Comparison of ENCODE assay signal across 27 cellular contexts in the genomic region with DNA sequence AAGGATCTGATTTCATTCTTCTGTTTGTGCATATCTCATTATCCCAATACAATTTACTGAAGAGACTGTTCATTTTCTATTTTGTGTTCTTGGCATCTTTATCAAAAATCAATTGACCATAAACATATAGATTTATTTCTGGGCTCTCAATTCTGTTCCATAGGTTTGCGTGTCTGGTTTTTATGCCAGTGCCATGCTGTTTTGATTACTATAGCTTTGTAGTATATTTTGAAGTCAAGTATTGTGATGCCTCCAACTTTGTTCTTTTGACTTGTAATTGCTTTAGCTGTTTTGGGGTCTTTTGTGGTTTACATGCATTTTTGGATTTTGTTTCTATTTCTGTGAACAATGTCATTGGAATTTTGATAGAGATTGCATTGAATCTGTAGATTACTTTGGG.
"Had no signal": no experiment of that assay in that cellular context is flagged by ENCODE, and none has a peak within 500 bp of the region (broad histone marks: within the 10 kb centered on the region; RNA-seq: fewer than 3 reads in every experiment).

No MANE protein-coding gene starts in this region.

- H3K36me3 ChIP-seq: neutrophil, pancreas, prostate gland, right lobe of liver, sigmoid colon, stomach, thoracic aorta, thyroid gland, tibial nerve, upper lobe of left lung, vagina had no signal

- H3K27ac Mint-ChIP-seq: natural killer cell treated with Interleukin-12 subunit alpha and Interleukin-12 subunit beta and Interleukin-15 and Interleukin-18, amount 100 ng/mL, for 72 hours; nephron progenitor cell; stimulated activated effector memory CD8-positive, alpha-beta T cell treated with anti-CD3 and anti-CD28 coated beads, Interleukin-12 subunit alpha, Interleukin-12 subunit beta, amount 100 ng/mL, for 72 hours; stimulated activated naive B cell treated with anti-CD40 and anti-IgM and Interleukin-4, amounts not matched to agents 10 μg/mL and 1 μg/mL and 100 μg/mL, for 72 hours; stimulated activated naive CD8-positive, alpha-beta T cell treated with anti-CD3 and anti-CD28 coated beads, Interleukin-15, Interleukin-2, amounts not matched to agents 100 ng/mL and 50 ng/mL, for 24 hours had no signal

- H3K4me3 ChIP-seq: pancreas, prostate gland, right lobe of liver, sigmoid colon, stomach, thoracic aorta, thyroid gland, tibial nerve, upper lobe of left lung, vagina had no signal

- H3K4me1 Mint-ChIP-seq: nephron progenitor cell; stimulated activated effector memory CD8-positive, alpha-beta T cell treated with anti-CD3 and anti-CD28 coated beads, Interleukin-12 subunit alpha, Interleukin-12 subunit beta, amount 100 ng/mL, for 72 hours; stimulated activated naive B cell treated with anti-CD40 and anti-IgM and Interleukin-4, amounts not matched to agents 10 μg/mL and 1 μg/mL and 100 μg/mL, for 72 hours had no signal

- ATAC-seq: natural killer cell treated with Interleukin-12 subunit alpha and Interleukin-12 subunit beta and Interleukin-15 and Interleukin-18, amount 100 ng/mL, for 72 hours; pancreas; right cardiac atrium; right lobe of liver; stimulated activated effector memory CD8-positive, alpha-beta T cell treated with anti-CD3 and anti-CD28 coated beads, Interleukin-12 subunit alpha, Interleukin-12 subunit beta, amount 100 ng/mL, for 72 hours; stimulated activated naive B cell treated with anti-CD40 and anti-IgM and Interleukin-4, amounts not matched to agents 10 μg/mL and 1 μg/mL and 100 μg/mL, for 72 hours had no signal

- FAIRE-seq: pancreas, small intestine, urothelium cell line had no signal

- H3K27me3 ChIP-seq: neutrophil, pancreas, right lobe of liver, sigmoid colon, stomach, thyroid gland, tibial nerve, upper lobe of left lung, vagina had no signal

- H3K36me3 Mint-ChIP-seq: stimulated activated effector memory CD8-positive, alpha-beta T cell treated with anti-CD3 and anti-CD28 coated beads, Interleukin-12 subunit alpha, Interleukin-12 subunit beta, amount 100 ng/mL, for 72 hours; stimulated activated naive B cell treated with anti-CD40 and anti-IgM and Interleukin-4, amounts not matched to agents 10 μg/mL and 1 μg/mL and 100 μg/mL, for 72 hours had no signal

- DNase-seq: nephron progenitor cell; nucleus accumbens; pancreas; right cardiac atrium; right lobe of liver; sigmoid colon; small intestine; stimulated activated CD4-positive, alpha-beta T cell treated with anti-CD3 and anti-CD28 coated beads, Interleukin-15, amount 100 ng/mL, for 24 hours; stimulated activated CD4-positive, alpha-beta T cell treated with anti-CD3 and anti-CD28 coated beads, Interleukin-2, amount 100 ng/mL, for 24 hours; stimulated activated CD4-positive, alpha-beta T cell treated with anti-CD3 and anti-CD28 coated beads, Interleukin-2, amount 100 ng/mL, for 48 hours; stimulated activated CD4-positive, alpha-beta T cell treated with anti-CD3 and anti-CD28 coated beads, Interleukin-4, amount 100 ng/mL, for 24 hours; stimulated activated naive B cell treated with anti-CD40 and anti-IgM and Interleukin-4, amounts not matched to agents 10 μg/mL and 1 μg/mL and 100 μg/mL, for 72 hours; stimulated activated naive CD4-positive, alpha-beta T cell treated with Interleukin-2 at 50 U/mL for 16 hours; stomach; thyroid gland; trophoblast cell; upper lobe of left lung had no signal

- H3K9me3 ChIP-seq: neutrophil, pancreas, prostate gland, sigmoid colon, thyroid gland, vagina had no signal

- H3K27me3 Mint-ChIP-seq: natural killer cell treated with Interleukin-12 subunit alpha and Interleukin-12 subunit beta and Interleukin-15 and Interleukin-18, amount 100 ng/mL, for 72 hours; stimulated activated naive B cell treated with anti-CD40 and anti-IgM and Interleukin-4, amounts not matched to agents 10 μg/mL and 1 μg/mL and 100 μg/mL, for 72 hours; stimulated activated naive CD8-positive, alpha-beta T cell treated with anti-CD3 and anti-CD28 coated beads, Interleukin-15, Interleukin-2, amounts not matched to agents 100 ng/mL and 50 ng/mL, for 24 hours had no signal

- H3K4me3 Mint-ChIP-seq: natural killer cell treated with Interleukin-12 subunit alpha and Interleukin-12 subunit beta and Interleukin-15 and Interleukin-18, amount 100 ng/mL, for 72 hours; nephron progenitor cell; neural crest cell; stimulated activated effector memory CD8-positive, alpha-beta T cell treated with anti-CD3 and anti-CD28 coated beads, Interleukin-12 subunit alpha, Interleukin-12 subunit beta, amount 100 ng/mL, for 72 hours; stimulated activated naive B cell treated with anti-CD40 and anti-IgM and Interleukin-4, amounts not matched to agents 10 μg/mL and 1 μg/mL and 100 μg/mL, for 72 hours; stimulated activated naive CD8-positive, alpha-beta T cell treated with anti-CD3 and anti-CD28 coated beads, Interleukin-15, Interleukin-2, amounts not matched to agents 100 ng/mL and 50 ng/mL, for 24 hours had no signal

- H3K4me1 ChIP-seq: pancreas, prostate gland, right lobe of liver, sigmoid colon, stomach, thyroid gland, tibial nerve, upper lobe of left lung, vagina had no signal

- H3K27ac ChIP-seq: neutrophil, pancreas, prostate gland, right lobe of liver, sigmoid colon, stomach, thoracic aorta, thyroid gland, tibial nerve, upper lobe of left lung, vagina had no signal
